ENCODE assay signal across 35 cellular contexts in genomic region chr4:88750369-88750768, GRCh38. TPM values are rescaled to one million over a fixed set of nuclear protein-coding genes. Genes with fewer than 3 reads are reported as not detected.
DNase-seq lines count a peak whose midpoint lies in the region; ATAC-seq and TF ChIP-seq lines count a peak whose summit lies in the region.
"Had no signal": no experiment of that assay in that cellular context is flagged by ENCODE, and none has a peak within 500 bp of the region (broad histone marks: within the 10 kb centered on the region; RNA-seq: fewer than 3 reads in every experiment).

No MANE protein-coding gene starts in this region.

- dilution Hi-C loops in IMR-90 (cut with HindIII; ENCODE audit: low sequenced_read_pairs, unreplicated experiment), result no loop called here

- no peak overlapping the region for H3K18ac ChIP-seq in IMR-90 (ENCODE audit: low read depth, low read length)
- no peak overlapping the region for H3K18ac ChIP-seq in trophoblast cell (ENCODE audit: low read length)

- H3K4me3 Mint-ChIP-seq in CD14-positive monocyte (no peak overlapping the region), nephron progenitor cell (no peak overlapping the region), WTC11 (no peak overlapping the region)
- H3K4me3 Mint-ChIP-seq: B cell; CD4-positive, alpha-beta memory T cell; CD4-positive, alpha-beta T cell; CD4-positive, CD25-positive, alpha-beta regulatory T cell; CD8-positive, alpha-beta memory T cell; CD8-positive, alpha-beta T cell had no signal

- H3K9me3 ChIP-seq in IMR-90 (ENCODE audit: control insufficient read depth, insufficient read depth, low read length), result no peaks in the 10 kb centered on the region
- H3K9me3 ChIP-seq in trophoblast cell (ENCODE audit: insufficient read depth, low read depth, low read length), result no peaks in the 10 kb centered on the region
- H3K9me3 ChIP-seq in WERI-Rb-1 (ENCODE audit: severe bottlenecking), result no peaks in the 10 kb centered on the region
- H3K9me3 ChIP-seq: A549, BE2C, BLaER1, Caco-2 had no signal

- H2BK20ac ChIP-seq in IMR-90 (ENCODE audit: low read depth, low read length), result peak overlapping the region; percentile 18; the same call in 1 of the 2 replicates

- peaks cover 6% of the 10 kb centered on the region for H3K4me1 ChIP-seq in IMR-90 (ENCODE audit: control insufficient read depth, insufficient read depth, low read length)
- no peaks in the 10 kb centered on the region for H3K4me1 ChIP-seq in trophoblast cell (ENCODE audit: control insufficient read depth in 1 of 2, insufficient read depth in 2 of 2, low read length in 2 of 2)
- H3K4me1 ChIP-seq: BLaER1; BLaER1 treated with 17β-estradiol and CSF1 and Interleukin-3, amounts not matched to agents 10 nM and 100 nM had no signal

- no peak overlapping the region; the same call in 2 of the 3 replicates for H2BK15ac ChIP-seq in IMR-90 (ENCODE audit: low read depth, low read length)

- H2AK5ac ChIP-seq in IMR-90 (ENCODE audit: low read depth, low read length), result no peak overlapping the region
- H2AK5ac ChIP-seq in trophoblast cell (ENCODE audit: low read length), result no peak overlapping the region

- H2BK120ac ChIP-seq in IMR-90 (ENCODE audit: low read depth, low read length) (no peak overlapping the region), trophoblast cell (ENCODE audit: insufficient read depth, low read length, poor library complexity) (no peak overlapping the region)

- POLR2A ChIA-PET in IMR-90 (lab: Charles Lee; ENCODE audit: unreplicated experiment), result no interaction called here
- POLR2A ChIA-PET in WTC11 (lab: Charles Lee), result no interaction called here

- H3K4me2 ChIP-seq in IMR-90 (ENCODE audit: low read depth, low read length) (no peak overlapping the region), trophoblast cell (ENCODE audit: low read length) (no peak overlapping the region)
- H3K4me2 ChIP-seq: BLaER1; BLaER1 treated with 17β-estradiol and CSF1 and Interleukin-3, amounts not matched to agents 10 nM and 100 nM had no signal

- H4K12ac ChIP-seq in trophoblast cell (ENCODE audit: low read depth, low read length), result no peak overlapping the region

- H2BK5ac ChIP-seq in IMR-90 (ENCODE audit: low read depth, low read length, poor library complexity, severe bottlenecking) (no peak overlapping the region), trophoblast cell (ENCODE audit: low read depth, low read length, poor library complexity) (no peak overlapping the region)

- peak overlapping the region in 4 of 7 donors; percentile 19 to 50 (median 26) for H3K27ac Mint-ChIP-seq in CD14-positive monocyte
- H3K27ac Mint-ChIP-seq in nephron progenitor cell, result peak overlapping the region; percentile 85
- H3K27ac Mint-ChIP-seq in WTC11, result no peak overlapping the region
- H3K27ac Mint-ChIP-seq: B cell; CD4-positive, alpha-beta memory T cell; CD4-positive, alpha-beta T cell; CD8-positive, alpha-beta memory T cell; CD8-positive, alpha-beta T cell had no signal

- H3K36me3 Mint-ChIP-seq in CD14-positive monocyte (peaks cover 92% of the 10 kb centered on the region in 2 donors), nephron progenitor cell (ENCODE audit: low read depth) (peaks cover 80% of the 10 kb centered on the region), WTC11 (peaks cover 40% of the 10 kb centered on the region)

- H3K27ac ChIP-seq in IMR-90 (ENCODE audit: insufficient read depth, low read length) (no peak overlapping the region), trophoblast cell (ENCODE audit: low read depth, low read length) (no peak overlapping the region), WERI-Rb-1 (no peak overlapping the region)
- H3K27ac ChIP-seq: 22Rv1; BLaER1; BLaER1 treated with 17β-estradiol and CSF1 and Interleukin-3, amounts not matched to agents 10 nM and 100 nM; C4-2B had no signal

- in situ Hi-C loops in IMR-90 (cut with MboI; ENCODE audit: low sequenced_read_pairs), result no loop called here

- peaks cover 9% of the 10 kb centered on the region for H3K9me1 ChIP-seq in IMR-90 (ENCODE audit: insufficient read depth, low read length)

- H4K20me1 ChIP-seq in IMR-90 (ENCODE audit: insufficient read depth, low read length), result no peaks in the 10 kb centered on the region
- H4K20me1 ChIP-seq: BLaER1 had no signal

- H4K8ac ChIP-seq in IMR-90 (ENCODE audit: low read depth in 2 of 2, low read length in 2 of 2) (no peak overlapping the region), trophoblast cell (ENCODE audit: low read depth, low read length) (no peak overlapping the region)

- TF ChIP-seq CTCF in CD14-positive monocyte (IDR thresholded peaks at IDR 0.05) (no peak), IMR-90 (conservative IDR thresholded peaks at IDR 0.05; ENCODE audit: low read depth, low read length) (no peak), nephron progenitor cell (IDR thresholded peaks at IDR 0.05) (no peak), WTC11 (IDR thresholded peaks at IDR 0.05) (no peak), WERI-Rb-1 (IDR thresholded peaks at IDR 0.05; ENCODE audit: low read depth, low read length) (no peak)

- H3K27me3 ChIP-seq in IMR-90 (ENCODE audit: control insufficient read depth, insufficient read depth, low read length) (no peaks in the 10 kb centered on the region), trophoblast cell (ENCODE audit: insufficient read depth, low read length) (no peaks in the 10 kb centered on the region), WERI-Rb-1 (ENCODE audit: insufficient read depth, low read depth, severe bottlenecking) (no peaks in the 10 kb centered on the region)
- H3K27me3 ChIP-seq: BE2C; BLaER1; BLaER1 treated with 17β-estradiol and CSF1 and Interleukin-3, amounts not matched to agents 10 nM and 100 nM had no signal

- no peak for ATAC-seq in IMR-90 (ENCODE audit: low read depth)
- ATAC-seq in WTC11, result no peak
- no peak for ATAC-seq in GM19324 (IDR thresholded peaks at IDR 0.05; ENCODE audit: low FRiP score, unreplicated experiment)
- ATAC-seq: A549; CD8-positive, alpha-beta T cell had no signal

- no peak overlapping the region for H2AK9ac ChIP-seq in IMR-90 (replicated peaks; ENCODE audit: low read depth, low read length, poor library complexity)

- no peak overlapping the region for H3K14ac ChIP-seq in IMR-90 (replicated peaks; ENCODE audit: low read depth, low read length)
- no peak overlapping the region for H3K14ac ChIP-seq in trophoblast cell (ENCODE audit: low read length)

- H3K36me3 ChIP-seq in IMR-90 (ENCODE audit: control insufficient read depth, insufficient read depth, low read length) (peaks cover 33% of the 10 kb centered on the region), trophoblast cell (ENCODE audit: control insufficient read depth in 1 of 2, insufficient read depth in 2 of 2, low read length in 2 of 2) (peaks cover 0 to 4% of the 10 kb centered on the region in 2 experiments), WERI-Rb-1 (peaks cover 17% of the 10 kb centered on the region)
- H3K36me3 ChIP-seq: BLaER1 had no signal

- no peak overlapping the region for H3K23ac ChIP-seq in IMR-90 (ENCODE audit: low read depth, low read length)
- H3K23ac ChIP-seq in trophoblast cell (ENCODE audit: low read length), result no peak overlapping the region

- H3K4ac ChIP-seq in IMR-90 (ENCODE audit: low read depth, low read length) (no peak overlapping the region), trophoblast cell (ENCODE audit: low read depth, low read length) (no peak overlapping the region)

- intact Hi-C loops in CD14-positive monocyte (cut with micrococcal nuclease) (no loop called here), IMR-90 (cut with micrococcal nuclease) (no loop called here)

- H3K27me3 Mint-ChIP-seq in CD14-positive monocyte (ENCODE audit: low read depth in 3 of 3) (no peaks in the 10 kb centered on the region), nephron progenitor cell (ENCODE audit: low read depth, poor library complexity) (no peaks in the 10 kb centered on the region), WTC11 (ENCODE audit: low read depth) (no peaks in the 10 kb centered on the region)
- H3K27me3 Mint-ChIP-seq: CD4-positive, alpha-beta memory T cell; CD4-positive, alpha-beta T cell; CD4-positive, CD25-positive, alpha-beta regulatory T cell; CD8-positive, alpha-beta memory T cell had no signal

- BruUV-seq in IMR-90 (replicated peaks; lab: Mats Ljungman, UMichigan), result no TSS peak

- DNase-seq in CD14-positive monocyte (ENCODE audit: low spot score) (no peak), IMR-90 (no peak), nephron progenitor cell (no peak), trophoblast cell (no peak), WTC11 (ENCODE audit: low spot score) (no peak), NCI-H146 (lab: John Stamatoyannopoulos, UW) (no peak), WERI-Rb-1 (no peak)
- DNase-seq: 8988T; ACHN; AML-193; BE2C; C1 segment of cervical spinal cord; Caco-2; Calu3; CD4-positive, alpha-beta memory T cell; CD4-positive, alpha-beta T cell; CD4-positive, CD25-positive, alpha-beta regulatory T cell; CD8-positive, alpha-beta memory T cell; CD8-positive, alpha-beta T cell; COR-L47; DMS 273 treated with DMSO at 0.1 percent for 48 hours; DMS153; DMS53; DMS79; DMS79 treated with DMSO at 0.1 percent for 48 hours; DND-41; EL had no signal

- no peak for TF ChIP-seq POLR2A in IMR-90 (IDR thresholded peaks at IDR 0.05; ENCODE audit: low read depth, low read length)

- TF ChIP-seq RAD21 in IMR-90 (IDR thresholded peaks at IDR 0.05; ENCODE audit: low read length), result no peak

- H3K4me1 Mint-ChIP-seq in CD14-positive monocyte (no peaks in the 10 kb centered on the region), nephron progenitor cell (peaks cover 4% of the 10 kb centered on the region), WTC11 (peaks cover 5% of the 10 kb centered on the region)
- H3K4me1 Mint-ChIP-seq: B cell; CD4-positive, alpha-beta memory T cell; CD8-positive, alpha-beta memory T cell had no signal

- H3K79me2 ChIP-seq in trophoblast cell (ENCODE audit: control insufficient read depth, insufficient read depth, low read length, poor library complexity), result no peaks in the 10 kb centered on the region

- no peak overlapping the region for H4K5ac ChIP-seq in IMR-90 (ENCODE audit: low read depth, low read length)

- no peaks in the 10 kb centered on the region; a peak in 1 of 4 replicates for H3K79me1 ChIP-seq in IMR-90 (ENCODE audit: low read depth in 1 of 2, low read length in 2 of 2)
- no peaks in the 10 kb centered on the region for H3K79me1 ChIP-seq in trophoblast cell (ENCODE audit: low read length)

- no peak overlapping the region for H2BK12ac ChIP-seq in trophoblast cell (ENCODE audit: low read length)

- no peak overlapping the region for H2AFZ ChIP-seq in IMR-90 (replicated peaks; ENCODE audit: low read length, poor library complexity)
- no peak overlapping the region for H2AFZ ChIP-seq in trophoblast cell (ENCODE audit: insufficient read depth, low read length, poor library complexity)

- H3K4me3 ChIP-seq in IMR-90 (ENCODE audit: insufficient read depth, low read depth, low read length) (no peak overlapping the region), trophoblast cell (ENCODE audit: low read depth, low read length) (peak overlapping the region; percentile 29), WERI-Rb-1 (ENCODE audit: low read depth, low read length) (no peak overlapping the region)
- H3K4me3 ChIP-seq: A549; BLaER1; BLaER1 treated with 17β-estradiol and CSF1 and Interleukin-3, amounts not matched to agents 10 nM and 100 nM had no signal

- no peak overlapping the region for H3K56ac ChIP-seq in IMR-90 (ENCODE audit: extremely low read depth, insufficient read depth, low read length)

- H3K9ac ChIP-seq in IMR-90 (ENCODE audit: low read depth, low read length) (no peak overlapping the region), trophoblast cell (ENCODE audit: low read length) (no peak overlapping the region)
- H3K9ac ChIP-seq: BLaER1; BLaER1 treated with 17β-estradiol and CSF1 and Interleukin-3, amounts not matched to agents 10 nM and 100 nM had no signal

- H4K91ac ChIP-seq in IMR-90 (ENCODE audit: insufficient read depth, low read depth, low read length) (no peak overlapping the region), trophoblast cell (ENCODE audit: low read depth, low read length) (no peak overlapping the region)

- CTCF ChIA-PET in IMR-90 (lab: Yijun Ruan, JAX) (interaction anchor here (1.1 kb wide), 1 partner anchor 27 kb away, joined by 3 read pairs; no protein-coding TSS in a partner anchor), WTC11 (lab: Charles Lee) (no interaction called here)

- H3K9me3 Mint-ChIP-seq in CD14-positive monocyte (no peaks in the 10 kb centered on the region), nephron progenitor cell (no peaks in the 10 kb centered on the region), WTC11 (no peaks in the 10 kb centered on the region)
- H3K9me3 Mint-ChIP-seq: CD4-positive, alpha-beta memory T cell; CD4-positive, alpha-beta T cell; CD4-positive, CD25-positive, alpha-beta regulatory T cell; CD8-positive, alpha-beta memory T cell; CD8-positive, alpha-beta T cell had no signal

- 92% methylated on average over 9 of the region's 10 CpGs; no CpG with 5 or more reads in 1 of the 2 experiments for WGBS in IMR-90 (ENCODE audit: extremely low coverage in 2 of 2, insufficient read length in 1 of 2), 2 experiments
- WGBS in trophoblast cell (ENCODE audit: extremely low coverage, insufficient coverage, insufficient read length), result no CpG with 5 or more reads among the region's 10 CpGs

RNA-seq across cellular contexts. Expression of gene NAP1L5, which starts 52.7 kb away (rescaled TPM):
- polyA plus RNA-seq in CD14-positive monocyte, result under 1 TPM; 0.18 to 0.41 TPM
- total RNA-seq in IMR-90 (2012; rRNA removed), result 3.9 and 5.6 TPM in 2 replicates
- polyA plus RNA-seq in IMR-90 (2012; rRNA removed), result 5.3 and 6.0 TPM in 2 replicates
- polyA plus RNA-seq in IMR-90 (2012; cell fraction: cytosol; rRNA removed), result 2.1 and 2.9 TPM in 2 replicates
- 0.71 and 2.5 TPM in 2 replicates for polyA plus RNA-seq in IMR-90 (2012; cell fraction: nucleus; rRNA removed; ENCODE audit: low replicate concordance)
- 2.1 and 2.3 TPM in 2 replicates for polyA plus RNA-seq in trophoblast cell (2013)
- total RNA-seq in WTC11 (2021), result 3.1 to 3.4 TPM (median 3.3 TPM) in 3 replicates
- total RNA-seq: A673, Caco-2, Calu3 had no signal
